In genomic region chr17:16215965-16216316, GRCh38 we compare ENCODE assay signal across 8 cellular contexts. TPM values are rescaled to one million over a fixed set of nuclear protein-coding genes. Genes with fewer than 3 reads are reported as not detected.
DNase-seq lines count a peak whose midpoint lies in the region; ATAC-seq, FAIRE-seq and TF ChIP-seq lines count a peak whose summit lies in the region.

No MANE protein-coding gene starts in this region.

- H3K27me3 ChIP-seq in BLaER1 = no peaks in the 10 kb centered on the region
- H3K27me3 ChIP-seq in GM23248 (replicated peaks; ENCODE audit: insufficient read depth) = no peaks in the 10 kb centered on the region
- no peaks in the 10 kb centered on the region for H3K27me3 ChIP-seq in duodenal mucosa (ENCODE audit: control insufficient read depth in 1 of 2, insufficient read depth in 2 of 2, low read length in 2 of 2)
- H3K27me3 ChIP-seq in lung (ENCODE audit: control insufficient read depth, insufficient read depth) = no peaks in the 10 kb centered on the region
- no peaks in the 10 kb centered on the region for H3K27me3 ChIP-seq in testis

- TF ChIP-seq POLR2A in testis (IDR thresholded peaks at IDR 0.05) = no peak

- H2AFZ ChIP-seq in GM23248 = peak overlapping the region; percentile 79

- in situ Hi-C loops in GM23248 (cut with MboI) = no loop called here

- H3K27ac ChIP-seq in BLaER1 = peak overlapping the region; percentile 99
- H3K27ac ChIP-seq in GM23248 = peak overlapping the region; percentile 95
- H3K27ac ChIP-seq in duodenal mucosa (ENCODE audit: low read depth, low read length) = peak overlapping the region; percentile 98
- H3K27ac ChIP-seq in lung (ENCODE audit: low read depth in 1 of 2, low read length in 1 of 2) = peak overlapping the region; percentile 97 to 100
- peak overlapping the region; percentile 95 to 98 for H3K27ac ChIP-seq in testis

- no peaks in the 10 kb centered on the region for H3K9me2 ChIP-seq in GM23248 (ENCODE audit: insufficient read depth)

- H3K4me2 ChIP-seq in BLaER1 = peak overlapping the region; percentile 87
- H3K4me2 ChIP-seq in GM23248 (ENCODE audit: unreplicated experiment) = peak overlapping the region; percentile 81

- peaks cover 93% of the 10 kb centered on the region for H3K79me2 ChIP-seq in GM23248 (ENCODE audit: insufficient read depth)

- H3K36me3 ChIP-seq in BLaER1 (peaks cover 13% of the 10 kb centered on the region), GM23248 (ENCODE audit: low read depth) (no peaks in the 10 kb centered on the region), duodenal mucosa (ENCODE audit: control insufficient read depth in 1 of 2, insufficient read depth in 2 of 2, low read length in 2 of 2) (no peaks in the 10 kb centered on the region), lung (ENCODE audit: control insufficient read depth in 2 of 2, insufficient read depth in 2 of 2, low read length in 2 of 2) (peaks cover 0 to 3% of the 10 kb centered on the region in 2 donors), testis (ENCODE audit: low read depth, missing control alignments) (no peaks in the 10 kb centered on the region)

- H3K4me3 ChIP-seq in BLaER1 (peak overlapping the region; percentile 100), GM23248 (peak overlapping the region; percentile 84), duodenal mucosa (ENCODE audit: low read depth in 1 of 2, low read length in 2 of 2) (peak overlapping the region; percentile 88 to 94), lung (peak overlapping the region; percentile 60), testis (peak overlapping the region; percentile 96 to 99)

- H3K4me1 ChIP-seq in BLaER1 = peaks cover 46% of the 10 kb centered on the region
- peaks cover 34% of the 10 kb centered on the region for H3K4me1 ChIP-seq in GM23248 (ENCODE audit: insufficient read depth)
- peaks cover 30 to 39% of the 10 kb centered on the region in 2 donors for H3K4me1 ChIP-seq in duodenal mucosa (ENCODE audit: control insufficient read depth in 1 of 2, insufficient read depth in 2 of 2, low read length in 2 of 2)
- peaks cover 3 to 5% of the 10 kb centered on the region in 2 donors for H3K4me1 ChIP-seq in lung (ENCODE audit: control insufficient read depth in 2 of 2, insufficient read depth in 2 of 2, low read length in 2 of 2)
- H3K4me1 ChIP-seq in testis = peaks cover 15% of the 10 kb centered on the region

- TF ChIP-seq CTCF in lung (IDR thresholded peaks at IDR 0.05; ENCODE audit: control extremely low read depth, extremely low read depth) (no peak), testis (IDR thresholded peaks at IDR 0.05) (no peak)

- H3K9me3 ChIP-seq in BLaER1 (no peaks in the 10 kb centered on the region), GM23248 (ENCODE audit: low read depth) (no peaks in the 10 kb centered on the region), duodenal mucosa (ENCODE audit: control insufficient read depth in 1 of 2, low read length in 2 of 2) (no peaks in the 10 kb centered on the region), lung (ENCODE audit: control insufficient read depth in 2 of 2, insufficient read depth in 1 of 2, low read length in 1 of 2) (no peaks in the 10 kb centered on the region), testis (no peaks in the 10 kb centered on the region)

- WGBS in GM23248 (ENCODE audit: low coverage in 1 of 2, low lambda C conversion rate in 2 of 2, missing lambda C conversion rate in 2 of 2), 2 experiments = 19 to 20% methylated on average over 22 of the region's 22 CpGs
- 20 to 34% methylated on average over 22 of the region's 22 CpGs for WGBS in lung, 2 donors
- 16 to 17% methylated on average over 18 to 20 of the region's 22 CpGs for WGBS in testis, 2 donors

- peaks cover 42% of the 10 kb centered on the region for H4K20me1 ChIP-seq in BLaER1
- no peaks in the 10 kb centered on the region for H4K20me1 ChIP-seq in GM23248 (ENCODE audit: insufficient read depth)

- no peak for FAIRE-seq in frontal cortex (lab: Jason Lieb, UNC)

- H3F3A ChIP-seq in GM23248 (ENCODE audit: insufficient read depth) = peaks cover 31% of the 10 kb centered on the region

- intact Hi-C loops in testis (cut with DNase I; ENCODE audit: low total_unique reads) = no loop called here

- ATAC-seq in lung (ENCODE audit: insufficient read depth, low FRiP score) = peak; percentile 14

- DNase-seq in GM23248 (peak; percentile 67), RPMI7951 (ENCODE audit: low read depth) (peak; percentile 62), lung (ENCODE audit: low spot score) (peak; percentile 65), testis (no peak), frontal cortex (ENCODE audit: low spot score in 2 of 2) (no peak), dermis blood vessel endothelial cell (no peak)

- peak overlapping the region; percentile 100 for H3K9ac ChIP-seq in BLaER1
- peak overlapping the region; percentile 95 for H3K9ac ChIP-seq in GM23248
- H3K9ac ChIP-seq in duodenal mucosa (ENCODE audit: low read depth in 1 of 2, low read length in 2 of 2) = peak overlapping the region; percentile 85 to 87

RNA-seq across cellular contexts. Expression of gene NCOR1, which starts 0.6 kb away (rescaled TPM):
- total RNA-seq in GM23248 (2014; rRNA removed; shearing (Covaris generic)) = 50.6 and 78.9 TPM in 2 replicates
- polyA plus RNA-seq in GM23248 (2016; fragmentation: Nextera tagmentation; extraction: Ambion mirVana) (84.9 and 95.7 TPM in 2 replicates), lung (10 to 100 TPM; 31.9 to 41.3 TPM), testis (ENCODE audit: insufficient read depth, low read depth, low replicate concordance) (88.6 TPM)
- 54.2 and 55.0 TPM in 2 replicates for total RNA-seq in RPMI7951 (2014; rRNA removed; shearing (Covaris generic))
- total RNA-seq in lung (100 to 1,000 TPM; 119 to 201 TPM), testis (100 to 1,000 TPM; 270 to 281 TPM), frontal cortex (104 TPM), dermis blood vessel endothelial cell (114 and 140 TPM in 2 replicates)

RNA-seq across cellular contexts. Expression of gene PIGL, which starts 1.1 kb away (rescaled TPM):
- total RNA-seq in GM23248 (2014; rRNA removed; shearing (Covaris generic)) = 10.9 and 12.6 TPM in 2 replicates
- polyA plus RNA-seq in GM23248 (2016; fragmentation: Nextera tagmentation; extraction: Ambion mirVana) (13.3 and 15.4 TPM in 2 replicates), lung (10 to 100 TPM in 1 of 2 donors, 1 to 10 TPM in 1; 8.9 to 23.5 TPM), testis (ENCODE audit: insufficient read depth, low read depth, low replicate concordance) (31.3 TPM)
- total RNA-seq in RPMI7951 (2014; rRNA removed; shearing (Covaris generic)) = 11.5 and 12.0 TPM in 2 replicates
- total RNA-seq in lung (10 to 100 TPM; 30.7 to 38.1 TPM), testis (10 to 100 TPM; 74.1 to 93.9 TPM), frontal cortex (20.4 TPM), dermis blood vessel endothelial cell (9.2 and 10.1 TPM in 2 replicates)

Comparison
In these comparisons a context has a peak if more than half of its experiments do, and no peak if none do; other contexts are left out.
1. DNase-seq: peak in GM23248 (single experiment), RPMI7951 (single experiment) and lung (single experiment); none in testis (single experiment), frontal cortex (0 of 2) and dermis blood vessel endothelial cell (single experiment).
2. Peak in every context shown above with its lines, with median percentiles within 50 percentile points of each other: H3K27ac ChIP-seq, H3K4me3 ChIP-seq and H3K9ac ChIP-seq.